Comparison of ENCODE assay signal across 30 cellular contexts in genomic region chr13:106367361-106367781, GRCh38.
A peak's percentile ranks its signal among the peaks of the same experiment; 100 is the strongest.
DNase-seq lines count a peak whose midpoint lies in the region; ATAC-seq, FAIRE-seq and TF ChIP-seq lines count a peak whose summit lies in the region.
"Had no signal": no experiment of that assay in that cellular context is flagged by ENCODE, and none has a peak within 500 bp of the region (broad histone marks: within the 10 kb centered on the region; RNA-seq: fewer than 3 reads in every experiment).

No MANE protein-coding gene starts in this region.

- no peak overlapping the region for H3K9ac ChIP-seq in endothelial cell of umbilical vein (replicated peaks; ENCODE audit: extremely low read depth, insufficient read depth, low read length)

- no peak for DNase-seq in stimulated activated naive CD8-positive, alpha-beta T cell treated with anti-CD3 and anti-CD28 coated beads, Interleukin-15, amount 100 ng/mL, for 72 hours
- DNase-seq in stimulated activated naive CD8-positive, alpha-beta T cell treated with anti-CD3 and anti-CD28 coated beads, Interleukin-15, Interleukin-2, amounts not matched to agents 100 U/mL and 50 U/mL, for 24 hours: no peak
- DNase-seq in endothelial cell of umbilical vein (ENCODE audit: low read depth, low spot score) (peak; percentile 86), CD14-positive monocyte (ENCODE audit: low spot score) (no peak)
- DNase-seq in activated T-cell treated with anti-CD3 and anti-CD28 coated beads, Interleukin-2, amount 50 U/mL, for 1 hour: no peak
- DNase-seq in stimulated activated naive CD4-positive, alpha-beta T cell treated with Interleukin-2 at 50 U/mL for 16 hours (lab: John Stamatoyannopoulos, UW): no peak
- DNase-seq in CD8-positive, alpha-beta memory T cell: no peak
- DNase-seq: activated CD4-positive, alpha-beta memory T cell treated with anti-CD3 and anti-CD28 coated beads, Interleukin-2, amount 10 ng/mL, durations not matched to agents 7 days and 5 days; activated CD8-positive, alpha-beta memory T cell treated with anti-CD3 and anti-CD28 coated beads, Interleukin-2, amount 50 U/mL, for 48 hours; activated naive CD4-positive, alpha-beta T cell treated with anti-CD3 and anti-CD28 coated beads for 36 hours; body of pancreas; CD4-positive, CD25-positive, alpha-beta regulatory T cell; cerebellar nuclear complex; gastrocnemius medialis; midbrain; naive thymus-derived CD4-positive, alpha-beta T cell; NCI-H1436; NCI-H2081 treated with DMSO at 0.1 percent for 48 hours; NCI-H226; NCI-H526 treated with DMSO at 0.1 percent for 48 hours; nucleus accumbens; psoas muscle; SHP77; stimulated activated CD4-positive, alpha-beta T cell treated with anti-CD3 and anti-CD28 coated beads, Interleukin-15, amount 100 ng/mL, for 24 hours; stimulated activated CD4-positive, alpha-beta T cell treated with anti-CD3 and anti-CD28 coated beads, Interleukin-4, amount 100 ng/mL, for 4 hours; substantia nigra had no signal

- no peaks in the 10 kb centered on the region for H3K36me3 Mint-ChIP-seq in CD14-positive monocyte
- H3K36me3 Mint-ChIP-seq in CD8-positive, alpha-beta memory T cell: no peaks in the 10 kb centered on the region
- H3K36me3 Mint-ChIP-seq: CD4-positive, CD25-positive, alpha-beta regulatory T cell; naive thymus-derived CD4-positive, alpha-beta T cell; type B pancreatic cell had no signal

- no peak overlapping the region for H3K4me3 ChIP-seq in endothelial cell of umbilical vein (replicated peaks in 1 of 3; ENCODE audit: insufficient read depth in 1 of 3, low read depth in 1 of 3, low read length in 3 of 3)
- H3K4me3 ChIP-seq in CD8-positive, alpha-beta memory T cell (ENCODE audit: low read length): no peak overlapping the region
- H3K4me3 ChIP-seq: body of pancreas, gastrocnemius medialis, psoas muscle had no signal

- H3K9me1 ChIP-seq in endothelial cell of umbilical vein (replicated peaks; ENCODE audit: control insufficient read depth, extremely low read depth, insufficient read depth, low read length): no peaks in the 10 kb centered on the region

- H3K4me3 Mint-ChIP-seq in stimulated activated naive CD8-positive, alpha-beta T cell treated with anti-CD3 and anti-CD28 coated beads, Interleukin-15, amount 100 ng/mL, for 72 hours: no peak overlapping the region
- no peak overlapping the region for H3K4me3 Mint-ChIP-seq in CD14-positive monocyte
- H3K4me3 Mint-ChIP-seq in CD8-positive, alpha-beta memory T cell: no peak overlapping the region
- H3K4me3 Mint-ChIP-seq: activated CD4-positive, alpha-beta memory T cell treated with anti-CD3 and anti-CD28 coated beads, Interleukin-2, amount 10 ng/mL, durations not matched to agents 7 days and 5 days; activated naive CD4-positive, alpha-beta T cell treated with anti-CD3 and anti-CD28 coated beads for 36 hours; CD4-positive, CD25-positive, alpha-beta regulatory T cell; naive thymus-derived CD4-positive, alpha-beta T cell; type B pancreatic cell had no signal

- H3K36me3 ChIP-seq in endothelial cell of umbilical vein (ENCODE audit: control insufficient read depth in 2 of 2, extremely low read depth in 1 of 2, insufficient read depth in 2 of 2, low read length in 2 of 2): no peaks in the 10 kb centered on the region
- H3K36me3 ChIP-seq in CD8-positive, alpha-beta memory T cell (ENCODE audit: insufficient read depth, low read length): no peaks in the 10 kb centered on the region
- H3K36me3 ChIP-seq: gastrocnemius medialis had no signal

- BruUV-seq in endothelial cell of umbilical vein (replicated peaks; lab: Mats Ljungman, UMichigan): no TSS peak

- FAIRE-seq in endothelial cell of umbilical vein (lab: Jason Lieb, UNC): no peak

- H3K4me1 ChIP-seq in endothelial cell of umbilical vein (ENCODE audit: control insufficient read depth, extremely low read depth, insufficient read depth, low read length): peaks cover 20% of the 10 kb centered on the region
- H3K4me1 ChIP-seq in CD8-positive, alpha-beta memory T cell (ENCODE audit: insufficient read depth, low read length): no peaks in the 10 kb centered on the region
- H3K4me1 ChIP-seq: body of pancreas, gastrocnemius medialis, psoas muscle had no signal

- peak overlapping the region; percentile 6 for H2AFZ ChIP-seq in endothelial cell of umbilical vein (ENCODE audit: low read depth, low read length)

- no peak overlapping the region for H3K27ac Mint-ChIP-seq in stimulated activated naive CD8-positive, alpha-beta T cell treated with anti-CD3 and anti-CD28 coated beads, Interleukin-15, amount 100 ng/mL, for 72 hours
- H3K27ac Mint-ChIP-seq in CD14-positive monocyte: no peak overlapping the region
- no peak overlapping the region for H3K27ac Mint-ChIP-seq in CD8-positive, alpha-beta memory T cell
- H3K27ac Mint-ChIP-seq: activated CD4-positive, alpha-beta memory T cell treated with anti-CD3 and anti-CD28 coated beads, Interleukin-2, amount 10 ng/mL, durations not matched to agents 7 days and 5 days; activated naive CD4-positive, alpha-beta T cell treated with anti-CD3 and anti-CD28 coated beads for 36 hours; CD4-positive, CD25-positive, alpha-beta regulatory T cell; naive thymus-derived CD4-positive, alpha-beta T cell; type B pancreatic cell had no signal

- no peaks in the 10 kb centered on the region for H3K27me3 ChIP-seq in endothelial cell of umbilical vein (ENCODE audit: control insufficient read depth in 2 of 2, insufficient read depth in 2 of 2, low read length in 2 of 2)
- no peaks in the 10 kb centered on the region for H3K27me3 ChIP-seq in CD8-positive, alpha-beta memory T cell (ENCODE audit: insufficient read depth, low read length, poor library complexity, severe bottlenecking)
- H3K27me3 ChIP-seq: body of pancreas had no signal

- no peaks in the 10 kb centered on the region for H3K79me2 ChIP-seq in endothelial cell of umbilical vein (ENCODE audit: control insufficient read depth, insufficient read depth, low read length)

- H3K4me1 Mint-ChIP-seq in stimulated activated naive CD8-positive, alpha-beta T cell treated with anti-CD3 and anti-CD28 coated beads, Interleukin-15, amount 100 ng/mL, for 72 hours: no peaks in the 10 kb centered on the region
- H3K4me1 Mint-ChIP-seq in CD14-positive monocyte: no peaks in the 10 kb centered on the region
- H3K4me1 Mint-ChIP-seq in CD8-positive, alpha-beta memory T cell: no peaks in the 10 kb centered on the region
- H3K4me1 Mint-ChIP-seq: activated CD4-positive, alpha-beta memory T cell treated with anti-CD3 and anti-CD28 coated beads, Interleukin-2, amount 10 ng/mL, durations not matched to agents 7 days and 5 days; CD4-positive, CD25-positive, alpha-beta regulatory T cell; naive thymus-derived CD4-positive, alpha-beta T cell had no signal

- H4K20me1 ChIP-seq in endothelial cell of umbilical vein (replicated peaks; ENCODE audit: control insufficient read depth, extremely low read depth, insufficient read depth, low read length): no peaks in the 10 kb centered on the region

- H3K9me3 Mint-ChIP-seq in stimulated activated naive CD8-positive, alpha-beta T cell treated with anti-CD3 and anti-CD28 coated beads, Interleukin-15, amount 100 ng/mL, for 72 hours: no peaks in the 10 kb centered on the region
- H3K9me3 Mint-ChIP-seq in CD14-positive monocyte: peaks cover 2 to 9% (median 5%) of the 10 kb centered on the region in 7 donors
- H3K9me3 Mint-ChIP-seq in CD8-positive, alpha-beta memory T cell: peaks cover 0 to 10% (median 3%) of the 10 kb centered on the region in 5 donors
- H3K9me3 Mint-ChIP-seq: activated CD4-positive, alpha-beta memory T cell treated with anti-CD3 and anti-CD28 coated beads, Interleukin-2, amount 10 ng/mL, durations not matched to agents 7 days and 5 days; type B pancreatic cell had no signal

- no peak for TF ChIP-seq CTCF in endothelial cell of umbilical vein (IDR thresholded peaks at IDR 0.05; ENCODE audit: extremely low read depth in 1 of 2, insufficient read depth in 1 of 2, low read depth in 1 of 2, low read length in 2 of 2)
- no peak for TF ChIP-seq CTCF in CD14-positive monocyte (IDR thresholded peaks at IDR 0.05)

- H3K27ac ChIP-seq in endothelial cell of umbilical vein (ENCODE audit: insufficient read depth, low read depth, low read length): peak overlapping the region; percentile 15
- no peak overlapping the region for H3K27ac ChIP-seq in CD8-positive, alpha-beta memory T cell (ENCODE audit: low read depth, low read length)
- H3K27ac ChIP-seq: body of pancreas, gastrocnemius medialis, psoas muscle had no signal

- TF ChIP-seq POLR2A in endothelial cell of umbilical vein (IDR thresholded peaks at IDR 0.05; ENCODE audit: low read depth, low read length): no peak

- no peaks in the 10 kb centered on the region for H3K9me3 ChIP-seq in endothelial cell of umbilical vein (replicated peaks; ENCODE audit: control insufficient read depth, insufficient read depth, low read length)
- no peaks in the 10 kb centered on the region for H3K9me3 ChIP-seq in CD8-positive, alpha-beta memory T cell (ENCODE audit: low read length)
- H3K9me3 ChIP-seq: gastrocnemius medialis, psoas muscle had no signal

- CTCF ChIA-PET in endothelial cell of umbilical vein (lab: Charles Lee): interaction anchor here (0.7 to 1.4 kb wide), 5 partner anchors 9 to 286 kb away, joined by 3 to 4 read pairs (median 3); no protein-coding TSS in a partner anchor
- CTCF ChIA-PET in CD8-positive, alpha-beta memory T cell (lab: Charles Lee): no interaction called here

- peak overlapping the region; percentile 38 for H3K4me2 ChIP-seq in endothelial cell of umbilical vein (ENCODE audit: insufficient read depth, low read length)

- intact Hi-C loops in endothelial cell of umbilical vein (cut with micrococcal nuclease): loop anchor here (1.0 to 10.0 kb wide), 2 partner anchors 18 to 853 kb away; no protein-coding TSS in a partner anchor
- intact Hi-C loops in CD14-positive monocyte (cut with micrococcal nuclease): no loop called here

- POLR2A ChIA-PET in endothelial cell of umbilical vein (lab: Charles Lee): no interaction called here
- POLR2A ChIA-PET in CD8-positive, alpha-beta memory T cell (lab: Charles Lee): no interaction called here

- peak; percentile 42 for ATAC-seq in stimulated activated naive CD8-positive, alpha-beta T cell treated with anti-CD3 and anti-CD28 coated beads, Interleukin-15, amount 100 ng/mL, for 72 hours
- no peak for ATAC-seq in stimulated activated naive CD8-positive, alpha-beta T cell treated with anti-CD3 and anti-CD28 coated beads, Interleukin-15, Interleukin-2, amounts not matched to agents 100 U/mL and 50 U/mL, for 24 hours
- peak; percentile 56 for ATAC-seq in HG02938 (IDR thresholded peaks at IDR 0.05; ENCODE audit: unreplicated experiment)
- ATAC-seq: body of pancreas; gastrocnemius medialis; naive thymus-derived CD4-positive, alpha-beta T cell; Panc1; psoas muscle; sciatic nerve had no signal

- dilution Hi-C loops in endothelial cell of umbilical vein (cut with MboI; ENCODE audit: extremely low pct_ligation_motif_present, low sequenced_read_pairs): no loop called here

- peaks cover 26% of the 10 kb centered on the region for H3K27me3 Mint-ChIP-seq in stimulated activated naive CD8-positive, alpha-beta T cell treated with anti-CD3 and anti-CD28 coated beads, Interleukin-15, amount 100 ng/mL, for 72 hours
- peaks cover 0 to 2% (median 2%) of the 10 kb centered on the region in 3 donors for H3K27me3 Mint-ChIP-seq in CD14-positive monocyte (ENCODE audit: low read depth in 3 of 3)
- H3K27me3 Mint-ChIP-seq in CD8-positive, alpha-beta memory T cell: peaks cover 5% of the 10 kb centered on the region in 2 donors
- H3K27me3 Mint-ChIP-seq: activated CD4-positive, alpha-beta memory T cell treated with anti-CD3 and anti-CD28 coated beads, Interleukin-2, amount 10 ng/mL, durations not matched to agents 7 days and 5 days; CD4-positive, CD25-positive, alpha-beta regulatory T cell; type B pancreatic cell had no signal
